In genomic region chr16:58102665-58103427, GRCh38 we compare ENCODE assay signal across 18 cellular contexts. TPM values are rescaled to one million over a fixed set of nuclear protein-coding genes. Genes with fewer than 3 reads are reported as not detected.
DNase-seq lines count a peak whose midpoint lies in the region; ATAC-seq, FAIRE-seq and TF ChIP-seq lines count a peak whose summit lies in the region.
"Had no signal": no experiment of that assay in that cellular context is flagged by ENCODE, and none has a peak within 500 bp of the region (broad histone marks: within the 10 kb centered on the region; RNA-seq: fewer than 3 reads in every experiment).

No MANE protein-coding gene starts in this region.

- H3K36me3 ChIP-seq in heart left ventricle = no peaks in the 10 kb centered on the region
- H3K36me3 ChIP-seq: neutrophil had no signal

- ATAC-seq in HG03135 (IDR thresholded peaks at IDR 0.05; ENCODE audit: unreplicated experiment) (peak; percentile 67), heart left ventricle (peak; percentile 95 to 96 (median 96)), HG03439 (IDR thresholded peaks at IDR 0.05; ENCODE audit: unreplicated experiment) (no peak), GM18505 (IDR thresholded peaks at IDR 0.05; ENCODE audit: unreplicated experiment) (no peak), GM18868 (IDR thresholded peaks at IDR 0.05; ENCODE audit: unreplicated experiment) (no peak)

- WGBS in heart left ventricle, 4 donors = 44 to 53% (median 47%) methylated on average over 16 of the region's 16 CpGs

- TF ChIP-seq POLR2A in heart left ventricle (IDR thresholded peaks at IDR 0.05) (no peak), GM18505 (IDR thresholded peaks at IDR 0.05; ENCODE audit: borderline replicate concordance, extremely low read depth, insufficient read depth, insufficient read length) (no peak), H54 (IDR thresholded peaks at IDR 0.05; ENCODE audit: low read depth, low read length) (no peak)

- no peaks in the 10 kb centered on the region for H3K9me3 ChIP-seq in heart left ventricle
- H3K9me3 ChIP-seq: neutrophil had no signal

- H3K4me1 ChIP-seq in heart left ventricle = peaks cover 0 to 33% (median 8%) of the 10 kb centered on the region in 12 donors

- FAIRE-seq in H54 (lab: Jason Lieb, UNC) = no peak

- DNase-seq in NCI-H2171 treated with DMSO at 0.1 percent for 48 hours (lab: John Stamatoyannopoulos, UW) (peak; percentile 25), NCI-H2171 (lab: John Stamatoyannopoulos, UW) (no peak), heart left ventricle (peak in 4 of 5 donors; percentile 56 to 81 (median 72)), H54 (ENCODE audit: insufficient read length, low spot score) (no peak)
- DNase-seq: 8988T; activated CD4-positive, CD25-positive, alpha-beta regulatory T cell; activated naive CD8-positive, alpha-beta T cell treated with anti-CD3 and anti-CD28 coated beads, Interleukin-2, amount 10 ng/mL, durations not matched to agents 7 days and 5 days; COR-L47; H9; Karpas-422; NCI-H2029 treated with DMSO at 0.1 percent for 48 hours; NK-92 treated with Interleukin-12 subunit alpha and Interleukin-12 subunit beta, amount 100 ng/mL, for 24 hours had no signal

- intact Hi-C loops in heart left ventricle (cut with DNase I) = loop anchor here in 1 of 10 donors (2.0 kb wide), 1 partner anchor 22 kb away; no protein-coding TSS in a partner anchor

- no peaks in the 10 kb centered on the region for H3K27me3 ChIP-seq in heart left ventricle
- H3K27me3 ChIP-seq: neutrophil had no signal

- H3K4me3 ChIP-seq in heart left ventricle = no peak overlapping the region
- H3K4me3 ChIP-seq: smooth muscle cell had no signal

- peak overlapping the region in 11 of 12 donors; percentile 24 to 88 (median 78) for H3K27ac ChIP-seq in heart left ventricle
- H3K27ac ChIP-seq: neutrophil had no signal

- TF ChIP-seq CTCF in heart left ventricle (IDR thresholded peaks at IDR 0.05) = no peak

RNA-seq across cellular contexts. Expression of gene CFAP20, which starts 26.3 kb away (rescaled TPM):
- total RNA-seq in heart left ventricle = 10 to 100 TPM; 30.7 to 57.5 (median 36.3) TPM
- 10 to 100 TPM; 22.7 to 60.4 TPM for polyA plus RNA-seq in heart left ventricle

Comparison
In these comparisons a context has a peak if more than half of its experiments do, and no peak if none do; other contexts are left out.
1. DNase-seq: peak in NCI-H2171 treated with DMSO at 0.1 percent for 48 hours (single experiment) and heart left ventricle (4 of 5); none in NCI-H2171 (single experiment) and H54 (single experiment).
2. ATAC-seq: peak in HG03135 (single experiment) and heart left ventricle (4 of 4); none in HG03439 (single experiment), GM18505 (single experiment) and GM18868 (single experiment).